8 cellular contexts compared by ENCODE assay signal in the genomic region with DNA sequence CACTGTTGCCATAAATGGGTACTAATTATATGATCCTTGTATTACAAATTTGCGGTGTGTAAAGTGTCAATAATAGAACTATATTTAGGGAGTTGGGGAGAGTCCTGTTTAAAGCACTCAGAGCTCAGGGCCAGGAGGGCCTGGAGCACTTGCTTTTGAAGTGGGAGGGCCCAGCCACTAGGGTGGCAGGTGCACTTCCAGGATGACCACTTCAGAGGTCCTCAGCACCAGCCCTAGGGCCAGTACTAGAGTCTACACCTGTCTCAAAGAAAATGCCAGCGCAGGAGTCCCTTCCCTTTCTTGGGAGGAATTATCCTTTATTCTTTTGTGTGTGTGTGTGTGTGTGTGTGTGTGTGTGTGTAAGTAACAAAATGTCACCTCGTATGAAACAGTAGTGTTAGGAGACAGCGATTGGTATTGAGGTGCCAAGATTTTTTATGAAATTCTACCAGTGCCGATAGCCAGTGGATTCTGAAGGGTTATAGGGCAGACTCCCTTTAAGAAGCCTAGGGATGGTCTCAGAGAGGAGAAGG. TPM values are rescaled to one million over a fixed set of nuclear protein-coding genes. Genes with fewer than 3 reads are reported as not detected.
A peak's percentile ranks its signal among the peaks of the same experiment; 100 is the strongest.
DNase-seq lines count a peak whose midpoint lies in the region; ATAC-seq and TF ChIP-seq lines count a peak whose summit lies in the region.

No MANE protein-coding gene starts in this region.

- no peak for TF ChIP-seq CTCF in thyroid gland (IDR thresholded peaks at IDR 0.05)

- peaks cover 55% of the 10 kb centered on the region for H3K4me1 Mint-ChIP-seq in activated T-cell treated with anti-CD3 and anti-CD28 coated beads, Interleukin-2, amount 50 U/mL, for 72 hours (ENCODE audit: low read depth)
- H3K4me1 Mint-ChIP-seq in activated T-helper 1 cell treated with anti-CD3 and anti-CD28 coated beads, Interleukin-12 subunit alpha, Interleukin-12 subunit beta, Interleukin-2, Interleukin-4 antibody, amounts not matched to agents 30 ng/mL and 10 ng/mL and 1 ng/mL, durations not matched to agents 14 hours and 24 hours and 36 hours (ENCODE audit: low read depth): peaks cover 63% of the 10 kb centered on the region

- H3K27me3 ChIP-seq in layer of hippocampus (ENCODE audit: control insufficient read depth, insufficient read depth, low read length): no peaks in the 10 kb centered on the region
- no peaks in the 10 kb centered on the region for H3K27me3 ChIP-seq in thyroid gland

- H3K27ac ChIP-seq in layer of hippocampus (ENCODE audit: low read depth, low read length): peak overlapping the region; percentile 86
- H3K27ac ChIP-seq in thyroid gland: peak overlapping the region; percentile 69 to 83 (median 82)

- POLR2A ChIA-PET in HEK293T (lab: Yijun Ruan, JAX): interaction anchor here (0.8 to 3.9 kb wide), 25 partner anchors 8 to 222 kb away, joined by 3 to 60 read pairs (median 5); partner anchors contain the start of genes MYO18A and NUFIP2

- 15 to 22% methylated on average over 5 of the region's 5 CpGs for WGBS in thyroid gland, 2 donors

- DNase-seq in activated T-cell treated with anti-CD3 and anti-CD28 coated beads, Interleukin-2, amount 50 U/mL, for 72 hours: no peak
- DNase-seq in activated T-cell treated with anti-CD3 and anti-CD28 coated beads, Interleukin-2, amount 50 U/mL, for 48 hours: no peak
- DNase-seq in activated T-helper 1 cell treated with anti-CD3 and anti-CD28 coated beads, Interleukin-12 subunit alpha, Interleukin-12 subunit beta, Interleukin-2, Interleukin-4 antibody, amounts not matched to agents 30 ng/mL and 10 ng/mL and 1 ng/mL, durations not matched to agents 14 hours and 24 hours and 36 hours (ENCODE audit: low spot score): no peak
- peak; percentile 76 to 84 for DNase-seq in thyroid gland
- DNase-seq in medulla oblongata (ENCODE audit: extremely low spot score): no peak
- no peak for DNase-seq in HEK293T (ENCODE audit: extremely low spot score)

- no peaks in the 10 kb centered on the region for H3K36me3 ChIP-seq in thyroid gland

- CTCF ChIA-PET in HEK293T (lab: Yijun Ruan, JAX): interaction anchor here (0.6 to 3.4 kb wide), 22 partner anchors 8 to 255 kb away, joined by 3 to 40 read pairs (median 3); partner anchors contain the start of gene MYO18A

- intact Hi-C loops in activated T-helper 1 cell treated with anti-CD3 and anti-CD28 coated beads, Interleukin-12 subunit alpha, Interleukin-12 subunit beta, Interleukin-2, Interleukin-4 antibody, amounts not matched to agents 30 ng/mL and 10 ng/mL and 1 ng/mL, durations not matched to agents 14 hours and 24 hours and 36 hours (cut with micrococcal nuclease): loop anchor here (1.0 to 5.0 kb wide), 2 partner anchors 8 to 419 kb away; partner anchors contain the start of genes ABHD15 and TP53I13
- intact Hi-C loops in thyroid gland (cut with DNase I): loop anchor here (5.0 kb wide), 3 partner anchors 34 to 144 kb away; partner anchors contain the start of genes MYO18A and NUFIP2

- H3K36me3 Mint-ChIP-seq in activated T-cell treated with anti-CD3 and anti-CD28 coated beads, Interleukin-2, amount 50 U/mL, for 72 hours (ENCODE audit: insufficient read depth in 2 of 2): no peaks in the 10 kb centered on the region
- H3K36me3 Mint-ChIP-seq in activated T-helper 1 cell treated with anti-CD3 and anti-CD28 coated beads, Interleukin-12 subunit alpha, Interleukin-12 subunit beta, Interleukin-2, Interleukin-4 antibody, amounts not matched to agents 30 ng/mL and 10 ng/mL and 1 ng/mL, durations not matched to agents 14 hours and 24 hours and 36 hours (ENCODE audit: low read depth): peaks cover 8% of the 10 kb centered on the region

- no peaks in the 10 kb centered on the region for H3K27me3 Mint-ChIP-seq in activated T-cell treated with anti-CD3 and anti-CD28 coated beads, Interleukin-2, amount 50 U/mL, for 72 hours (ENCODE audit: low read depth)
- H3K27me3 Mint-ChIP-seq in activated T-helper 1 cell treated with anti-CD3 and anti-CD28 coated beads, Interleukin-12 subunit alpha, Interleukin-12 subunit beta, Interleukin-2, Interleukin-4 antibody, amounts not matched to agents 30 ng/mL and 10 ng/mL and 1 ng/mL, durations not matched to agents 14 hours and 24 hours and 36 hours (ENCODE audit: insufficient read depth): no peaks in the 10 kb centered on the region

- ATAC-seq in activated T-cell treated with anti-CD3 and anti-CD28 coated beads, Interleukin-2, amount 50 U/mL, for 72 hours (replicated peaks in 1 of 2): no peak
- ATAC-seq in HG03354 (IDR thresholded peaks at IDR 0.05; ENCODE audit: poor library complexity, severe bottlenecking, unreplicated experiment): no peak

- peak overlapping the region; percentile 85 to 86 for H3K4me3 Mint-ChIP-seq in activated T-cell treated with anti-CD3 and anti-CD28 coated beads, Interleukin-2, amount 50 U/mL, for 72 hours
- peak overlapping the region; percentile 74 for H3K4me3 Mint-ChIP-seq in activated T-helper 1 cell treated with anti-CD3 and anti-CD28 coated beads, Interleukin-12 subunit alpha, Interleukin-12 subunit beta, Interleukin-2, Interleukin-4 antibody, amounts not matched to agents 30 ng/mL and 10 ng/mL and 1 ng/mL, durations not matched to agents 14 hours and 24 hours and 36 hours

- peak overlapping the region in 1 of 3 donors; percentile 34 for H3K4me3 ChIP-seq in thyroid gland (replicated peaks in 1 of 3)

- no peaks in the 10 kb centered on the region for H3K9me3 Mint-ChIP-seq in activated T-cell treated with anti-CD3 and anti-CD28 coated beads, Interleukin-2, amount 50 U/mL, for 72 hours
- H3K9me3 Mint-ChIP-seq in activated T-helper 1 cell treated with anti-CD3 and anti-CD28 coated beads, Interleukin-12 subunit alpha, Interleukin-12 subunit beta, Interleukin-2, Interleukin-4 antibody, amounts not matched to agents 30 ng/mL and 10 ng/mL and 1 ng/mL, durations not matched to agents 14 hours and 24 hours and 36 hours: no peaks in the 10 kb centered on the region

- H3K27ac Mint-ChIP-seq in activated T-cell treated with anti-CD3 and anti-CD28 coated beads, Interleukin-2, amount 50 U/mL, for 72 hours: peak overlapping the region; percentile 89
- peak overlapping the region; percentile 64 for H3K27ac Mint-ChIP-seq in activated T-helper 1 cell treated with anti-CD3 and anti-CD28 coated beads, Interleukin-12 subunit alpha, Interleukin-12 subunit beta, Interleukin-2, Interleukin-4 antibody, amounts not matched to agents 30 ng/mL and 10 ng/mL and 1 ng/mL, durations not matched to agents 14 hours and 24 hours and 36 hours

- H3K9me3 ChIP-seq in thyroid gland: no peaks in the 10 kb centered on the region

- no peak for TF ChIP-seq POLR2A in thyroid gland (IDR thresholded peaks at IDR 0.05)

- H3K4me1 ChIP-seq in thyroid gland: peaks cover 17 to 51% of the 10 kb centered on the region in 2 donors

TF ChIP-seq in HEK293T, 16 proteins besides CTCF, POLR2A, EP300 and RAD21:
- TF ChIP-seq ZNF384 (IDR thresholded peaks at IDR 0.05) (no peak), HDGF (IDR thresholded peaks at IDR 0.05; ENCODE audit: borderline replicate concordance) (no peak)

RNA-seq across cellular contexts. Expression of gene MYO18A, which starts 31.9 kb away (rescaled TPM):
- total RNA-seq in activated T-cell treated with anti-CD3 and anti-CD28 coated beads, Interleukin-2, amount 50 U/mL, for 72 hours: 10 to 100 TPM; 49.5 to 51.2 TPM
- 38.2 and 40.5 TPM in 2 replicates for total RNA-seq in activated T-helper 1 cell treated with anti-CD3 and anti-CD28 coated beads, Interleukin-12 subunit alpha, Interleukin-12 subunit beta, Interleukin-2, Interleukin-4 antibody, amounts not matched to agents 30 ng/mL and 10 ng/mL and 1 ng/mL, durations not matched to agents 14 hours and 24 hours and 36 hours
- 10 to 100 TPM; 32.1 to 49.8 (median 40.6) TPM for total RNA-seq in thyroid gland

Comparison
In these comparisons a context has a peak if more than half of its experiments do, and no peak if none do; other contexts are left out.
1. DNase-seq: peak in thyroid gland (2 of 2); none in activated T-cell treated with anti-CD3 and anti-CD28 coated beads, Interleukin-2, amount 50 U/mL, for 72 hours (0 of 2), activated T-cell treated with anti-CD3 and anti-CD28 coated beads, Interleukin-2, amount 50 U/mL, for 48 hours (0 of 2), activated T-helper 1 cell treated with anti-CD3 and anti-CD28 coated beads, Interleukin-12 subunit alpha, Interleukin-12 subunit beta, Interleukin-2, Interleukin-4 antibody, amounts not matched to agents 30 ng/mL and 10 ng/mL and 1 ng/mL, durations not matched to agents 14 hours and 24 hours and 36 hours (single experiment), medulla oblongata (single experiment) and HEK293T (single experiment).